14 cellular contexts compared by ENCODE assay signal in genomic region chr3:48543271-48543866, GRCh38. TPM values are rescaled to one million over a fixed set of nuclear protein-coding genes. Genes with fewer than 3 reads are reported as not detected.
DNase-seq lines count a peak whose midpoint lies in the region; ATAC-seq and TF ChIP-seq lines count a peak whose summit lies in the region.
"Had no signal": no experiment of that assay in that cellular context is flagged by ENCODE, and none has a peak within 500 bp of the region (broad histone marks: within the 10 kb centered on the region; RNA-seq: fewer than 3 reads in every experiment).

No MANE protein-coding gene starts in this region.

- intact Hi-C loops in IMR-90 (cut with micrococcal nuclease) = no loop called here

- 80% methylated on average over 2 of the region's 9 CpGs; no CpG with 5 or more reads in 1 of the 2 experiments for WGBS in IMR-90 (ENCODE audit: extremely low coverage in 2 of 2, insufficient read length in 1 of 2), 2 experiments
- WGBS in SK-N-SH (ENCODE audit: low lambda C conversion rate) = 42% methylated on average over 3 of the region's 9 CpGs

- H3K56ac ChIP-seq in IMR-90 (ENCODE audit: extremely low read depth, insufficient read depth, low read length) = no peak overlapping the region

- TF ChIP-seq EP300 in SK-N-SH (IDR thresholded peaks at IDR 0.05; ENCODE audit: borderline replicate concordance in 1 of 2, low read depth in 1 of 2, low read length in 1 of 2) = peak in 1 of 2 experiments; percentile 30; a peak in 1 of 4 replicates

- TF ChIP-seq RAD21 in IMR-90 (IDR thresholded peaks at IDR 0.05; ENCODE audit: low read length) (no peak), SK-N-SH (IDR thresholded peaks at IDR 0.05; ENCODE audit: low read length) (no peak)

- dilution Hi-C loops in IMR-90 (cut with HindIII; ENCODE audit: low sequenced_read_pairs, unreplicated experiment) = no loop called here

- H2AK9ac ChIP-seq in IMR-90 (replicated peaks; ENCODE audit: low read depth, low read length, poor library complexity) = peak overlapping the region; percentile 70

- no peak overlapping the region for H3K9ac ChIP-seq in IMR-90 (ENCODE audit: low read depth, low read length)
- no peak overlapping the region for H3K9ac ChIP-seq in SK-N-SH
- H3K9ac ChIP-seq in MM.1S (ENCODE audit: low read length) = no peak overlapping the region

- BruUV-seq in IMR-90 (replicated peaks; lab: Mats Ljungman, UMichigan) = no TSS peak

- no peak for TF ChIP-seq CTCF in IMR-90 (conservative IDR thresholded peaks at IDR 0.05; ENCODE audit: low read depth, low read length)
- no peak for TF ChIP-seq CTCF in SK-N-SH (IDR thresholded peaks at IDR 0.05)
- TF ChIP-seq CTCF in MM.1S (IDR thresholded peaks at IDR 0.05; ENCODE audit: low read length) = no peak

- H2AFZ ChIP-seq in IMR-90 (replicated peaks; ENCODE audit: low read length, poor library complexity) (no peak overlapping the region), SK-N-SH (ENCODE audit: low read depth) (no peak overlapping the region), MM.1S (ENCODE audit: low read length) (no peak overlapping the region)

- H4K91ac ChIP-seq in IMR-90 (ENCODE audit: insufficient read depth, low read depth, low read length) = no peak overlapping the region

- H3K4me3 ChIP-seq in IMR-90 (ENCODE audit: insufficient read depth, low read depth, low read length) (no peak overlapping the region), SK-N-SH (ENCODE audit: low read depth in 2 of 2, low read length in 1 of 2) (no peak overlapping the region), MM.1S (ENCODE audit: low read length) (no peak overlapping the region), MG63 (no peak overlapping the region)

- H3F3A ChIP-seq in SK-N-SH (replicated peaks; ENCODE audit: insufficient read depth) = no peaks in the 10 kb centered on the region
- H3F3A ChIP-seq in MM.1S (ENCODE audit: insufficient read depth, low read length) = no peaks in the 10 kb centered on the region

- H3K79me2 ChIP-seq in SK-N-SH (ENCODE audit: insufficient read depth) (no peaks in the 10 kb centered on the region), MM.1S (ENCODE audit: low read length) (no peaks in the 10 kb centered on the region)

- CTCF ChIA-PET in IMR-90 (lab: Yijun Ruan, JAX) (no interaction called here), SK-N-SH (lab: Yijun Ruan, JAX) (interaction anchor here (1.2 to 2.4 kb wide), 2 partner anchors 70 to 107 kb away, joined by 3 to 13 read pairs; no protein-coding TSS in a partner anchor)

- H3K4ac ChIP-seq in IMR-90 (ENCODE audit: low read depth, low read length) = no peak overlapping the region

- H3K27ac ChIP-seq in IMR-90 (ENCODE audit: insufficient read depth, low read length) = no peak overlapping the region
- H3K27ac ChIP-seq in SK-N-SH (ENCODE audit: low read depth in 2 of 2, low read length in 1 of 2) = peak overlapping the region in 1 of 2 experiments; percentile 45; a peak in 2 of 4 replicates
- peak overlapping the region; percentile 36 for H3K27ac ChIP-seq in substantia nigra (ENCODE audit: low read depth, low read length, poor library complexity, severe bottlenecking)
- no peak overlapping the region for H3K27ac ChIP-seq in MM.1S (ENCODE audit: low read length)

- H3K18ac ChIP-seq in IMR-90 (ENCODE audit: low read depth, low read length) = no peak overlapping the region

- no peak for ATAC-seq in IMR-90 (ENCODE audit: low read depth)
- peak; percentile 34 for ATAC-seq in left lobe of liver

- in situ Hi-C loops in IMR-90 (cut with MboI; ENCODE audit: low sequenced_read_pairs) = loop anchor here (10.0 kb wide), 1 partner anchor 269 kb away; no protein-coding TSS in a partner anchor

- no peaks in the 10 kb centered on the region; a peak in 2 of 4 replicates for H3K79me1 ChIP-seq in IMR-90 (ENCODE audit: low read depth in 1 of 2, low read length in 2 of 2)

- no peak overlapping the region for H2BK20ac ChIP-seq in IMR-90 (ENCODE audit: low read depth, low read length)

- H4K5ac ChIP-seq in IMR-90 (ENCODE audit: low read depth, low read length) = no peak overlapping the region

- no peak overlapping the region for H3K14ac ChIP-seq in IMR-90 (replicated peaks; ENCODE audit: low read depth, low read length)

- no peak for TF ChIP-seq POLR2A in IMR-90 (IDR thresholded peaks at IDR 0.05; ENCODE audit: low read depth, low read length)

- H3K4me1 ChIP-seq in IMR-90 (ENCODE audit: control insufficient read depth, insufficient read depth, low read length) (no peaks in the 10 kb centered on the region), SK-N-SH (ENCODE audit: control insufficient read depth in 1 of 2, insufficient read depth in 2 of 2, low read depth in 1 of 2, low read length in 1 of 2) (peaks cover 0 to 12% of the 10 kb centered on the region in 2 experiments; a peak in 1 of 4 replicates), MM.1S (ENCODE audit: low read length) (no peaks in the 10 kb centered on the region)

- H2BK5ac ChIP-seq in IMR-90 (ENCODE audit: low read depth, low read length, poor library complexity, severe bottlenecking) = no peak overlapping the region

- no peaks in the 10 kb centered on the region; the same call in 1 of the 2 replicates for H4K20me1 ChIP-seq in IMR-90 (ENCODE audit: insufficient read depth, low read length)
- no peaks in the 10 kb centered on the region for H4K20me1 ChIP-seq in SK-N-SH (ENCODE audit: insufficient read depth)
- no peaks in the 10 kb centered on the region for H4K20me1 ChIP-seq in MM.1S (ENCODE audit: insufficient read depth, low read length)

- no peaks in the 10 kb centered on the region for H3K9me1 ChIP-seq in IMR-90 (ENCODE audit: insufficient read depth, low read length)

- POLR2A ChIA-PET in IMR-90 (lab: Charles Lee; ENCODE audit: unreplicated experiment) = no interaction called here
- POLR2A ChIA-PET in SK-N-SH (lab: Yijun Ruan, JAX) = interaction anchor here (1.0 kb wide), 1 partner anchor 39 kb away, joined by 3 read pairs; the partner anchor contains the start of gene SHISA5

- H3K23ac ChIP-seq in IMR-90 (ENCODE audit: low read depth, low read length) = no peak overlapping the region

- H2AK5ac ChIP-seq in IMR-90 (ENCODE audit: low read depth, low read length) = no peak overlapping the region

- no peaks in the 10 kb centered on the region for H3K27me3 ChIP-seq in IMR-90 (ENCODE audit: control insufficient read depth, insufficient read depth, low read length)
- no peaks in the 10 kb centered on the region for H3K27me3 ChIP-seq in SK-N-SH (ENCODE audit: insufficient read depth)
- no peaks in the 10 kb centered on the region for H3K27me3 ChIP-seq in MM.1S (replicated peaks; ENCODE audit: insufficient read depth, low read length)
- no peaks in the 10 kb centered on the region for H3K27me3 ChIP-seq in MG63

- no peak for DNase-seq in IMR-90
- DNase-seq in SK-N-SH = peak; percentile 71
- DNase-seq in left lobe of liver (ENCODE audit: low spot score) = no peak
- peak in 13 of 49 donors; percentile 12 to 47 (median 27) for DNase-seq in substantia nigra (lab: John Stamatoyannopoulos, UW)
- no peak for DNase-seq in MM.1S
- no peak for DNase-seq in MG63
- no peak for DNase-seq in COLO668 (lab: John Stamatoyannopoulos, UW; ENCODE audit: unreplicated experiment)
- DNase-seq: activated CD4-positive, alpha-beta T cell treated with anti-CD3 and anti-CD28 coated beads, Interleukin-2, amount 50 U/mL, for 1 hour; DMS153; effector CD8-positive, alpha-beta T cell; foreskin melanocyte; NCI-H1930 had no signal

- H4K8ac ChIP-seq in IMR-90 (ENCODE audit: low read depth in 2 of 2, low read length in 2 of 2) = no peak overlapping the region

- H2BK120ac ChIP-seq in IMR-90 (ENCODE audit: low read depth, low read length) = no peak overlapping the region

- H3K9me3 ChIP-seq in IMR-90 (ENCODE audit: control insufficient read depth, insufficient read depth, low read length) (no peaks in the 10 kb centered on the region), SK-N-SH (no peaks in the 10 kb centered on the region), MM.1S (replicated peaks; ENCODE audit: insufficient read depth, low read length) (no peaks in the 10 kb centered on the region), MG63 (no peaks in the 10 kb centered on the region)

- H3K9me2 ChIP-seq in SK-N-SH (no peaks in the 10 kb centered on the region), MM.1S (replicated peaks; ENCODE audit: insufficient read depth, low read length) (no peaks in the 10 kb centered on the region)

- H3K4me2 ChIP-seq in IMR-90 (ENCODE audit: low read depth, low read length) (no peak overlapping the region), SK-N-SH (no peak overlapping the region), MM.1S (ENCODE audit: low read depth, low read length) (no peak overlapping the region)

- peaks cover 49% of the 10 kb centered on the region for H3K36me3 ChIP-seq in IMR-90 (ENCODE audit: control insufficient read depth, insufficient read depth, low read length)
- peaks cover 8 to 9% of the 10 kb centered on the region in 2 experiments for H3K36me3 ChIP-seq in SK-N-SH (replicated peaks in 1 of 2; ENCODE audit: control insufficient read depth in 1 of 2, insufficient read depth in 2 of 2, low read length in 1 of 2)
- no peaks in the 10 kb centered on the region for H3K36me3 ChIP-seq in MM.1S (replicated peaks; ENCODE audit: insufficient read depth, low read length)
- no peaks in the 10 kb centered on the region for H3K36me3 ChIP-seq in MG63

- H2BK15ac ChIP-seq in IMR-90 (ENCODE audit: low read depth, low read length) = no peak overlapping the region

RNA-seq across cellular contexts. Expression of gene PFKFB4, which starts 13.2 kb away (rescaled TPM):
- 16.1 and 17.0 TPM in 2 replicates for total RNA-seq in IMR-90 (2012; rRNA removed)
- polyA plus RNA-seq in IMR-90 (2012; rRNA removed) = 14.8 and 16.9 TPM in 2 replicates
- 11.1 and 15.7 TPM in 2 replicates for polyA plus RNA-seq in IMR-90 (2012; cell fraction: cytosol; rRNA removed)
- 53.9 and 57.6 TPM in 2 replicates for polyA plus RNA-seq in IMR-90 (2012; cell fraction: nucleus; rRNA removed; ENCODE audit: low replicate concordance)
- polyA plus RNA-seq in SK-N-SH (2012; rRNA removed) = 5.7 and 6.7 TPM in 2 replicates
- 3.2 and 4.1 TPM in 2 replicates for polyA plus RNA-seq in SK-N-SH (2012; cell fraction: cytosol; rRNA removed)
- polyA plus RNA-seq in SK-N-SH (2012; cell fraction: nucleus; rRNA removed) = 14.3 and 15.3 TPM in 2 replicates
- 1.3 TPM for total RNA-seq in left lobe of liver
- 0.84 and 3.2 TPM in 2 replicates for total RNA-seq in MG63 (2014; rRNA removed; shearing (Covaris generic); ENCODE audit: low replicate concordance)

RNA-seq across cellular contexts. Expression of gene UCN2, which starts 20.2 kb away (rescaled TPM):
- 0.54 and 0.56 TPM in 2 replicates for total RNA-seq in IMR-90 (2012; rRNA removed)
- 2.3 and 2.7 TPM in 2 replicates for polyA plus RNA-seq in IMR-90 (2012; rRNA removed)
- polyA plus RNA-seq in IMR-90 (2012; cell fraction: cytosol; rRNA removed) = 0.56 and 1.4 TPM in 2 replicates
- 19.4 and 40.3 TPM in 2 replicates for polyA plus RNA-seq in IMR-90 (2012; cell fraction: nucleus; rRNA removed; ENCODE audit: low replicate concordance)
- 0.50 and 0.69 TPM in 2 replicates for polyA plus RNA-seq in SK-N-SH (2012; rRNA removed)
- 0.15 and 0.22 TPM in 2 replicates for polyA plus RNA-seq in SK-N-SH (2012; cell fraction: cytosol; rRNA removed)
- polyA plus RNA-seq in SK-N-SH (2012; cell fraction: nucleus; rRNA removed) = 2.7 and 4.1 TPM in 2 replicates
- total RNA-seq in left lobe of liver = not detected
- total RNA-seq in MG63 (2014; rRNA removed; shearing (Covaris generic); ENCODE audit: low replicate concordance) = 1.1 TPM in 1 of 2 replicates, not detected in the other
- total RNA-seq: T-helper 1 cell treated with Interleukin-12 subunit alpha and Interleukin-12 subunit beta and Interleukin-4 antibody, amounts not matched to agents 30 ng/mL and 1 ng/mL, for 36 hours; temporal lobe had no signal

RNA-seq across cellular contexts. Expression of gene SHISA5, which starts 39.4 kb away (rescaled TPM):
- total RNA-seq in IMR-90 (2012; rRNA removed) (82.3 and 88.6 TPM in 2 replicates), left lobe of liver (97.9 TPM)
- polyA plus RNA-seq in IMR-90 (2012; rRNA removed) (162 and 181 TPM in 2 replicates), SK-N-SH (2012; rRNA removed) (141 and 194 TPM in 2 replicates)
- 139 and 294 TPM in 2 replicates for polyA plus RNA-seq in IMR-90 (2012; cell fraction: cytosol; rRNA removed)
- polyA plus RNA-seq in IMR-90 (2012; cell fraction: nucleus; rRNA removed; ENCODE audit: low replicate concordance) = 81.3 and 139 TPM in 2 replicates
- polyA plus RNA-seq in SK-N-SH (2012; cell fraction: cytosol; rRNA removed) = 121 and 166 TPM in 2 replicates
- 102 and 112 TPM in 2 replicates for polyA plus RNA-seq in SK-N-SH (2012; cell fraction: nucleus; rRNA removed)
- 94.4 and 113 TPM in 2 replicates for total RNA-seq in MG63 (2014; rRNA removed; shearing (Covaris generic); ENCODE audit: low replicate concordance)

RNA-seq across cellular contexts. Expression of gene COL7A1, which starts 51.8 kb away (rescaled TPM):
- 3.1 and 4.1 TPM in 2 replicates for total RNA-seq in IMR-90 (2012; rRNA removed)
- 20.3 and 23.2 TPM in 2 replicates for polyA plus RNA-seq in IMR-90 (2012; rRNA removed)
- polyA plus RNA-seq in IMR-90 (2012; cell fraction: cytosol; rRNA removed) = 13.6 and 14.6 TPM in 2 replicates
- polyA plus RNA-seq in IMR-90 (2012; cell fraction: nucleus; rRNA removed; ENCODE audit: low replicate concordance) = 308 and 435 TPM in 2 replicates
- polyA plus RNA-seq in SK-N-SH (2012; rRNA removed) = 7.1 and 10.8 TPM in 2 replicates
- polyA plus RNA-seq in SK-N-SH (2012; cell fraction: cytosol; rRNA removed) = 2.2 and 2.4 TPM in 2 replicates
- 55.8 and 105 TPM in 2 replicates for polyA plus RNA-seq in SK-N-SH (2012; cell fraction: nucleus; rRNA removed)
- total RNA-seq in left lobe of liver = 2.5 TPM
- total RNA-seq in MG63 (2014; rRNA removed; shearing (Covaris generic); ENCODE audit: low replicate concordance) = 1.3 and 12.2 TPM in 2 replicates
